ENCODE assay signal across 14 cellular contexts in genomic region chr10:22481687-22482539, GRCh38.
DNase-seq lines count a peak whose midpoint lies in the region; ATAC-seq and TF ChIP-seq lines count a peak whose summit lies in the region.
"Had no signal": no experiment of that assay in that cellular context is flagged by ENCODE, and none has a peak within 500 bp of the region (broad histone marks: within the 10 kb centered on the region; RNA-seq: fewer than 3 reads in every experiment).

No MANE protein-coding gene starts in this region.

- no peak for TF ChIP-seq CTCF in AG10803 (conservative IDR thresholded peaks at IDR 0.05; ENCODE audit: low read length)
- TF ChIP-seq CTCF in HCT116 (IDR thresholded peaks at IDR 0.05 in 2 of 3, conservative IDR thresholded peaks at IDR 0.05 in 1 of 3; ENCODE audit: borderline replicate concordance in 1 of 3, insufficient read depth in 1 of 3, low read depth in 2 of 3, low read length in 2 of 3), result no peak

- ATAC-seq in HCT116 (peak; percentile 64), HG03439 (IDR thresholded peaks at IDR 0.05; ENCODE audit: unreplicated experiment) (no peak), GM18870 (IDR thresholded peaks at IDR 0.05; ENCODE audit: unreplicated experiment) (no peak)
- ATAC-seq: naive thymus-derived CD8-positive, alpha-beta T cell had no signal

- H3K9me2 ChIP-seq in HCT116 (ENCODE audit: insufficient read depth), result no peaks in the 10 kb centered on the region

- RAD21 ChIA-PET in HCT116 (lab: Charles Lee; ENCODE audit: low non-redundant PET in 1 of 2, low total read pairs in 2 of 2, uncharacterized antibody in 2 of 2, unreplicated experiment in 2 of 2), result no interaction called here

- no peaks in the 10 kb centered on the region for H4K20me1 ChIP-seq in HCT116 (ENCODE audit: insufficient read depth)

- H3K4me2 ChIP-seq in HCT116 (ENCODE audit: low read length), result peak overlapping the region; percentile 37

- no peak overlapping the region for H3K4me3 ChIP-seq in AG10803 (ENCODE audit: low read length)
- H3K4me3 ChIP-seq in HCT116 (replicated peaks in 1 of 2; ENCODE audit: low read depth in 1 of 2, low read length in 2 of 2), result no peak overlapping the region
- H3K4me3 ChIP-seq in adipocyte (ENCODE audit: low read length), result no peak overlapping the region
- H3K4me3 ChIP-seq: right lobe of liver had no signal

- H3K9ac ChIP-seq in HCT116 (ENCODE audit: low read length), result no peak overlapping the region
- H3K9ac ChIP-seq in adipocyte (ENCODE audit: low read length), result no peak overlapping the region

- peak; percentile 17 for DNase-seq in AG10803 (ENCODE audit: low read depth)
- no peak for DNase-seq in HCT116 (ENCODE audit: low read depth, low spot score)
- DNase-seq in adipocyte (ENCODE audit: low read depth), result peak; percentile 25
- DNase-seq in iPS-NIHi7 (ENCODE audit: extremely low spot score), result peak; percentile 30
- DNase-seq in NCI-H510A treated with DMSO at 0.1 percent for 48 hours (lab: John Stamatoyannopoulos, UW), result no peak
- no peak for DNase-seq in effector CD4-positive, alpha-beta T cell
- DNase-seq: activated CD4-positive, alpha-beta T cell treated with anti-CD3 and anti-CD28 coated beads, Interleukin-2, amount 50 U/mL, for 4 hours; activated effector memory CD4-positive, alpha-beta T cell treated with Interleukin-2 at 50 U/mL for 16 hours; caudate nucleus; naive thymus-derived CD8-positive, alpha-beta T cell; NCI-H187 treated with DMSO at 0.1 percent for 48 hours; right lobe of liver had no signal

- POLR2A ChIA-PET in HCT116 (lab: Charles Lee), result no interaction called here

- H3K9me3 ChIP-seq in HCT116 (ENCODE audit: control insufficient read depth in 1 of 2, insufficient read depth in 1 of 2, low read depth in 1 of 2, low read length in 2 of 2), result no peaks in the 10 kb centered on the region
- H3K9me3 ChIP-seq in adipocyte (ENCODE audit: control insufficient read depth, low read length), result no peaks in the 10 kb centered on the region
- H3K9me3 ChIP-seq: right lobe of liver had no signal

- H3K79me2 ChIP-seq in HCT116 (ENCODE audit: insufficient read depth, low read length), result no peaks in the 10 kb centered on the region

- intact Hi-C loops in HCT116 (cut with micrococcal nuclease), result no loop called here

- H2AFZ ChIP-seq in HCT116 (ENCODE audit: low read depth, low read length, poor library complexity, severe bottlenecking), result peak overlapping the region; percentile 87

- H3K27me3 ChIP-seq in HCT116 (ENCODE audit: insufficient read depth, low read length), result no peaks in the 10 kb centered on the region
- H3K27me3 ChIP-seq in adipocyte (replicated peaks; ENCODE audit: control insufficient read depth, insufficient read depth, low read length), result peaks cover 1% of the 10 kb centered on the region

- no peak overlapping the region for H3K27ac ChIP-seq in HCT116 (ENCODE audit: low read depth, low read length)
- H3K27ac ChIP-seq: right lobe of liver had no signal

- H3K4me1 ChIP-seq in HCT116 (ENCODE audit: control insufficient read depth in 1 of 2, insufficient read depth in 2 of 2, low read length in 2 of 2) (peaks cover 3 to 10% of the 10 kb centered on the region in 2 experiments; a peak in 3 of 4 replicates), adipocyte (ENCODE audit: control insufficient read depth, insufficient read depth, low read length) (peaks cover 21% of the 10 kb centered on the region)
- H3K4me1 ChIP-seq: right lobe of liver had no signal

- TF ChIP-seq POLR2A in HCT116 (IDR thresholded peaks at IDR 0.05; ENCODE audit: borderline replicate concordance, extremely low read depth, insufficient read depth, insufficient read length), result no peak

- BruUV-seq in HCT116 (replicated peaks; lab: Mats Ljungman, UMichigan), result no TSS peak

- TF ChIP-seq RAD21 in HCT116 (IDR thresholded peaks at IDR 0.05; ENCODE audit: low read depth), result no peak

- CTCF ChIA-PET in HCT116 (lab: Charles Lee), result interaction anchor here (0.6 to 1.0 kb wide), 2 partner anchors 28 to 470 kb away, joined by 3 read pairs; no protein-coding TSS in a partner anchor

- H3K36me3 ChIP-seq in HCT116 (ENCODE audit: control insufficient read depth in 1 of 2, insufficient read depth in 2 of 2, low read length in 2 of 2) (no peaks in the 10 kb centered on the region), adipocyte (ENCODE audit: control insufficient read depth, insufficient read depth, low read length, severe bottlenecking) (no peaks in the 10 kb centered on the region)
- H3K36me3 ChIP-seq: right lobe of liver had no signal

TF ChIP-seq in HCT116, 20 proteins besides CTCF, POLR2A, EP300 and RAD21:
- no peak for TF ChIP-seq POLR2AphosphoS5 (IDR thresholded peaks at IDR 0.05; ENCODE audit: low read depth, low read length)
- no peak for TF ChIP-seq CEBPB (IDR thresholded peaks at IDR 0.05; ENCODE audit: low read depth)
- TF ChIP-seq YY1 (IDR thresholded peaks at IDR 0.05; ENCODE audit: extremely low read depth, insufficient replicate concordance, low read depth, low read length), result no peak
- no peak for TF ChIP-seq SP1 (IDR thresholded peaks at IDR 0.05; ENCODE audit: low read depth)
- no peak for TF ChIP-seq SRF (IDR thresholded peaks at IDR 0.05; ENCODE audit: low read depth)
- TF ChIP-seq ZNF274 (IDR thresholded peaks at IDR 0.05; ENCODE audit: low read depth, low read length), result no peak
- TF ChIP-seq TCF7L2 (IDR thresholded peaks at IDR 0.05; ENCODE audit: borderline replicate concordance, extremely low read depth, insufficient read depth, insufficient read length), result no peak
- TF ChIP-seq FOSL1 (IDR thresholded peaks at IDR 0.05; ENCODE audit: low read depth), result no peak
- TF ChIP-seq EZH2phosphoT487 (IDR thresholded peaks at IDR 0.05; ENCODE audit: borderline replicate concordance), result no peak
- TF ChIP-seq JUND (IDR thresholded peaks at IDR 0.05), result no peak

Comparison
In these comparisons a context has a peak if more than half of its experiments do, and no peak if none do; other contexts are left out.
1. DNase-seq: peak in AG10803 (single experiment), adipocyte (single experiment) and iPS-NIHi7 (single experiment); none in HCT116 (single experiment), NCI-H510A treated with DMSO at 0.1 percent for 48 hours (single experiment) and effector CD4-positive, alpha-beta T cell (single experiment).